16 cellular contexts compared by ENCODE assay signal in genomic region chr7:75980126-75980864, GRCh38. TPM values are rescaled to one million over a fixed set of nuclear protein-coding genes. Genes with fewer than 3 reads are reported as not detected.
A peak's percentile ranks its signal among the peaks of the same experiment; 100 is the strongest.
DNase-seq lines count a peak whose midpoint lies in the region; ATAC-seq and TF ChIP-seq lines count a peak whose summit lies in the region.
"Had no signal": no experiment of that assay in that cellular context is flagged by ENCODE, and none has a peak within 500 bp of the region (broad histone marks: within the 10 kb centered on the region; RNA-seq: fewer than 3 reads in every experiment).

No MANE protein-coding gene starts in this region.

- peak overlapping the region; percentile 30 to 68 for H3K9ac ChIP-seq in duodenal mucosa (ENCODE audit: low read depth in 1 of 2, low read length in 2 of 2)
- H3K9ac ChIP-seq in mucosa of rectum (ENCODE audit: low read depth in 1 of 2, low read length in 2 of 2): peak overlapping the region; percentile 20 to 55
- H3K9ac ChIP-seq: GM23248 had no signal

- H3K27ac ChIP-seq in 22Rv1: peak overlapping the region; percentile 30; the same call in 1 of the 2 replicates
- peak overlapping the region; percentile 73 for H3K27ac ChIP-seq in duodenal mucosa (ENCODE audit: low read depth, low read length)
- peak overlapping the region; percentile 78 to 82 for H3K27ac ChIP-seq in mucosa of rectum (ENCODE audit: low read depth in 2 of 2, low read length in 2 of 2)
- H3K27ac ChIP-seq: GM23248, tibial artery had no signal

- in situ Hi-C loops in G401 (cut with HindIII; ENCODE audit: low sequenced_read_pairs): no loop called here

- H3K4me3 Mint-ChIP-seq in activated CD8-positive, alpha-beta T cell treated with anti-CD3 and anti-CD28 coated beads for 36 hours: no peak overlapping the region

- intact Hi-C loops in activated CD8-positive, alpha-beta T cell treated with anti-CD3 and anti-CD28 coated beads for 36 hours (cut with micrococcal nuclease): no loop called here

- no peak for TF ChIP-seq CTCF in 22Rv1 (IDR thresholded peaks at IDR 0.05)
- no peak for TF ChIP-seq CTCF in activated CD8-positive, alpha-beta T cell treated with anti-CD3 and anti-CD28 coated beads for 36 hours (IDR thresholded peaks at IDR 0.05)

- no peak for ATAC-seq in activated CD8-positive, alpha-beta T cell treated with anti-CD3 and anti-CD28 coated beads for 36 hours

- H3K9me3 ChIP-seq in duodenal mucosa (ENCODE audit: control insufficient read depth in 1 of 2, low read length in 2 of 2) (no peaks in the 10 kb centered on the region), mucosa of rectum (ENCODE audit: control insufficient read depth in 2 of 2, low read length in 2 of 2) (no peaks in the 10 kb centered on the region)
- H3K9me3 ChIP-seq: tibial artery had no signal

- peak; percentile 41 for DNase-seq in G401 (ENCODE audit: low spot score)
- no peak for DNase-seq in NCI-H187 treated with DMSO at 0.1 percent for 48 hours (lab: John Stamatoyannopoulos, UW)
- DNase-seq in activated CD8-positive, alpha-beta T cell treated with anti-CD3 and anti-CD28 coated beads for 36 hours: no peak
- DNase-seq in GM03348 (ENCODE audit: low spot score): no peak
- no peak for DNase-seq in DMS153 treated with DMSO at 0.1 percent for 48 hours (lab: John Stamatoyannopoulos, UW; ENCODE audit: unreplicated experiment)
- DNase-seq: activated CD4-positive, alpha-beta T cell treated with anti-CD3 and anti-CD28 coated beads, Interleukin-2, amount 50 U/mL, for 1 hour; DMS79; GM23248; NCI-H2171 treated with DMSO at 0.1 percent for 48 hours; NK-92 treated with Interleukin-12 subunit alpha and Interleukin-12 subunit beta, amount 100 ng/mL, for 24 hours; SIG-M5; T1000 had no signal

- no peak overlapping the region for H3K27ac Mint-ChIP-seq in activated CD8-positive, alpha-beta T cell treated with anti-CD3 and anti-CD28 coated beads for 36 hours

- H3K4me1 ChIP-seq in duodenal mucosa (ENCODE audit: control insufficient read depth in 1 of 2, insufficient read depth in 2 of 2, low read length in 2 of 2) (peaks cover 17 to 25% of the 10 kb centered on the region in 2 donors), mucosa of rectum (ENCODE audit: control insufficient read depth in 2 of 2, insufficient read depth in 2 of 2, low read length in 2 of 2) (peaks cover 18 to 19% of the 10 kb centered on the region in 2 donors)

- CTCF ChIA-PET in activated CD8-positive, alpha-beta T cell treated with anti-CD3 and anti-CD28 coated beads for 36 hours (lab: Charles Lee): no interaction called here

- no peaks in the 10 kb centered on the region for H3K9me3 Mint-ChIP-seq in activated CD8-positive, alpha-beta T cell treated with anti-CD3 and anti-CD28 coated beads for 36 hours

- H3K4me3 ChIP-seq in duodenal mucosa (ENCODE audit: low read depth in 1 of 2, low read length in 2 of 2) (peak overlapping the region; percentile 34 to 63), mucosa of rectum (ENCODE audit: low read length in 2 of 2) (peak overlapping the region in 1 of 2 donors; percentile 62)
- H3K4me3 ChIP-seq: GM23248, tibial artery had no signal

- POLR2A ChIA-PET in activated CD8-positive, alpha-beta T cell treated with anti-CD3 and anti-CD28 coated beads for 36 hours (lab: Charles Lee): no interaction called here

- H3K36me3 Mint-ChIP-seq in activated CD8-positive, alpha-beta T cell treated with anti-CD3 and anti-CD28 coated beads for 36 hours (ENCODE audit: low read depth): peaks cover 1% of the 10 kb centered on the region

- H3K36me3 ChIP-seq in duodenal mucosa (ENCODE audit: control insufficient read depth in 1 of 2, insufficient read depth in 2 of 2, low read length in 2 of 2) (peaks cover 30 to 61% of the 10 kb centered on the region in 2 donors), mucosa of rectum (ENCODE audit: control insufficient read depth in 2 of 2, insufficient read depth in 2 of 2, low read length in 2 of 2) (peaks cover 30 to 34% of the 10 kb centered on the region in 2 donors)

- no peaks in the 10 kb centered on the region for H3K27me3 ChIP-seq in duodenal mucosa (ENCODE audit: control insufficient read depth in 1 of 2, insufficient read depth in 2 of 2, low read length in 2 of 2)
- H3K27me3 ChIP-seq in mucosa of rectum (ENCODE audit: control insufficient read depth in 2 of 2, insufficient read depth in 2 of 2, low read length in 2 of 2): no peaks in the 10 kb centered on the region
- H3K27me3 ChIP-seq: tibial artery had no signal

- no peaks in the 10 kb centered on the region for H3K27me3 Mint-ChIP-seq in activated CD8-positive, alpha-beta T cell treated with anti-CD3 and anti-CD28 coated beads for 36 hours

- H3K4me1 Mint-ChIP-seq in activated CD8-positive, alpha-beta T cell treated with anti-CD3 and anti-CD28 coated beads for 36 hours (ENCODE audit: low read depth): no peaks in the 10 kb centered on the region

RNA-seq across cellular contexts. Expression of gene TMEM120A, which starts 14.1 kb away (rescaled TPM):
- 18.2 and 19.6 TPM in 2 replicates for total RNA-seq in G401 (2014; rRNA removed; shearing (Covaris generic))
- total RNA-seq in activated CD8-positive, alpha-beta T cell treated with anti-CD3 and anti-CD28 coated beads for 36 hours: 10 to 100 TPM; 12.2 to 12.4 TPM

Comparison
In these comparisons a context has a peak if more than half of its experiments do, and no peak if none do; other contexts are left out.
1. H3K27ac ChIP-seq: peak in every context shown above with its lines; median percentile 80 in mucosa of rectum; 73 in duodenal mucosa; 30 in 22Rv1.